Comparison of ENCODE assay signal across 15 cellular contexts in genomic region chr11:984576-984975, GRCh38. TPM values are rescaled to one million over a fixed set of nuclear protein-coding genes. Genes with fewer than 3 reads are reported as not detected.
A peak's percentile ranks its signal among the peaks of the same experiment; 100 is the strongest.
DNase-seq lines count a peak whose midpoint lies in the region; ATAC-seq and TF ChIP-seq lines count a peak whose summit lies in the region.
"Had no signal": no experiment of that assay in that cellular context is flagged by ENCODE, and none has a peak within 500 bp of the region (broad histone marks: within the 10 kb centered on the region; RNA-seq: fewer than 3 reads in every experiment).

No MANE protein-coding gene starts in this region.

- H2AFZ ChIP-seq in IMR-90 (replicated peaks; ENCODE audit: low read length, poor library complexity), result peak overlapping the region; percentile 32
- H2AFZ ChIP-seq in neuronal stem cell (ENCODE audit: low read length), result no peak overlapping the region

- H3K18ac ChIP-seq in IMR-90 (ENCODE audit: low read depth, low read length) (no peak overlapping the region), neuronal stem cell (ENCODE audit: low read length) (no peak overlapping the region)

- in situ Hi-C loops in IMR-90 (cut with MboI; ENCODE audit: low sequenced_read_pairs), result no loop called here

- H2BK20ac ChIP-seq in IMR-90 (ENCODE audit: low read depth, low read length), result no peak overlapping the region

- no peak for DNase-seq in activated naive CD4-positive, alpha-beta T cell treated with anti-CD3 and anti-CD28 coated beads, Interleukin-2, amount 10 ng/mL, durations not matched to agents 7 days and 5 days
- no peak for DNase-seq in activated naive CD4-positive, alpha-beta T cell treated with anti-CD3 and anti-CD28 coated beads for 36 hours
- DNase-seq in IMR-90 (no peak), endodermal cell (no peak), NCI-H2029 (lab: John Stamatoyannopoulos, UW) (no peak), neuronal stem cell (ENCODE audit: low spot score) (no peak), endothelial cell (ENCODE audit: low spot score) (no peak)
- DNase-seq: 8988T; AML-193; Caco-2; CD8-positive, alpha-beta memory T cell had no signal

- H3K9ac ChIP-seq in IMR-90 (ENCODE audit: low read depth, low read length), result no peak overlapping the region
- H3K9ac ChIP-seq in endodermal cell (ENCODE audit: extremely low read depth, low read length, poor library complexity, severe bottlenecking), result no peak overlapping the region
- no peak overlapping the region for H3K9ac ChIP-seq in neuronal stem cell (ENCODE audit: low read depth, low read length, poor library complexity)
- H3K9ac ChIP-seq: BLaER1 had no signal

- dilution Hi-C loops in IMR-90 (cut with HindIII; ENCODE audit: low sequenced_read_pairs, unreplicated experiment), result no loop called here

- no peaks in the 10 kb centered on the region for H3K4me1 Mint-ChIP-seq in activated naive CD4-positive, alpha-beta T cell treated with anti-CD3 and anti-CD28 coated beads, Interleukin-2, amount 10 ng/mL, durations not matched to agents 7 days and 5 days
- no peaks in the 10 kb centered on the region for H3K4me1 Mint-ChIP-seq in activated naive CD4-positive, alpha-beta T cell treated with anti-CD3 and anti-CD28 coated beads for 36 hours (ENCODE audit: low read depth)
- H3K4me1 Mint-ChIP-seq in endodermal cell (no peaks in the 10 kb centered on the region), endothelial cell (ENCODE audit: unreplicated experiment) (no peaks in the 10 kb centered on the region)

- WGBS in IMR-90 (ENCODE audit: extremely low coverage in 2 of 2, insufficient read length in 1 of 2), 2 experiments, result no CpG with 5 or more reads among the region's 13 CpGs
- WGBS in endodermal cell (ENCODE audit: insufficient coverage in 1 of 2, insufficient read length in 1 of 2), 2 experiments, result 90 to 96% methylated on average over 8 to 13 of the region's 13 CpGs
- no CpG with 5 or more reads among the region's 13 CpGs for whole genome bisulfite sequencing in neuronal stem cell (ENCODE audit: extremely low coverage in 2 of 2, insufficient read length in 2 of 2, insufficient replicate concordance in 1 of 2), 2 donors

- H2BK5ac ChIP-seq in IMR-90 (ENCODE audit: low read depth, low read length, poor library complexity, severe bottlenecking) (no peak overlapping the region), neuronal stem cell (ENCODE audit: low read length) (no peak overlapping the region)

- no peak for TF ChIP-seq CTCF in IMR-90 (conservative IDR thresholded peaks at IDR 0.05; ENCODE audit: low read depth, low read length)
- no peak for TF ChIP-seq CTCF in endodermal cell (conservative IDR thresholded peaks at IDR 0.05)
- no peak for TF ChIP-seq CTCF in endothelial cell (IDR thresholded peaks at IDR 0.05; ENCODE audit: unreplicated experiment)

- no peak overlapping the region for H2BK12ac ChIP-seq in neuronal stem cell (ENCODE audit: low read length)

- H3K14ac ChIP-seq in IMR-90 (replicated peaks; ENCODE audit: low read depth, low read length) (no peak overlapping the region), neuronal stem cell (ENCODE audit: low read length) (no peak overlapping the region)

- no peak overlapping the region for H3K56ac ChIP-seq in IMR-90 (ENCODE audit: extremely low read depth, insufficient read depth, low read length)

- peaks cover 17% of the 10 kb centered on the region for H4K20me1 ChIP-seq in IMR-90 (ENCODE audit: insufficient read depth, low read length)
- H4K20me1 ChIP-seq: BLaER1 had no signal

- H4K5ac ChIP-seq in IMR-90 (ENCODE audit: low read depth, low read length), result no peak overlapping the region

- CTCF ChIA-PET in activated naive CD4-positive, alpha-beta T cell treated with anti-CD3 and anti-CD28 coated beads, Interleukin-2, amount 10 ng/mL, durations not matched to agents 7 days and 5 days (lab: Charles Lee), result no interaction called here
- CTCF ChIA-PET in activated naive CD4-positive, alpha-beta T cell treated with anti-CD3 and anti-CD28 coated beads for 36 hours (lab: Charles Lee), result no interaction called here
- CTCF ChIA-PET in IMR-90 (lab: Yijun Ruan, JAX), result no interaction called here

- H3K27ac ChIP-seq in IMR-90 (ENCODE audit: insufficient read depth, low read length) (no peak overlapping the region), endodermal cell (ENCODE audit: low read depth, low read length) (peak overlapping the region; percentile 75), neuronal stem cell (replicated peaks; ENCODE audit: low read length) (no peak overlapping the region)
- H3K27ac ChIP-seq: BLaER1 had no signal

- H4K91ac ChIP-seq in IMR-90 (ENCODE audit: insufficient read depth, low read depth, low read length) (no peak overlapping the region), neuronal stem cell (ENCODE audit: low read depth, low read length, poor library complexity) (no peak overlapping the region)

- H3K4me3 Mint-ChIP-seq in activated naive CD4-positive, alpha-beta T cell treated with anti-CD3 and anti-CD28 coated beads, Interleukin-2, amount 10 ng/mL, durations not matched to agents 7 days and 5 days, result no peak overlapping the region
- no peak overlapping the region for H3K4me3 Mint-ChIP-seq in activated naive CD4-positive, alpha-beta T cell treated with anti-CD3 and anti-CD28 coated beads for 36 hours
- H3K4me3 Mint-ChIP-seq in endodermal cell (no peak overlapping the region), endothelial cell (ENCODE audit: unreplicated experiment) (no peak overlapping the region)
- H3K4me3 Mint-ChIP-seq: CD8-positive, alpha-beta memory T cell had no signal

- H2BK15ac ChIP-seq in IMR-90 (ENCODE audit: low read depth, low read length) (no peak overlapping the region), neuronal stem cell (ENCODE audit: low read length) (no peak overlapping the region)

- BruUV-seq in IMR-90 (replicated peaks; lab: Mats Ljungman, UMichigan), result no TSS peak

- H4K8ac ChIP-seq in IMR-90 (ENCODE audit: low read depth in 2 of 2, low read length in 2 of 2) (no peak overlapping the region), neuronal stem cell (ENCODE audit: low read depth, low read length) (no peak overlapping the region)

- POLR2A ChIA-PET in IMR-90 (lab: Charles Lee; ENCODE audit: unreplicated experiment), result no interaction called here

- TF ChIP-seq POLR2A in IMR-90 (IDR thresholded peaks at IDR 0.05; ENCODE audit: low read depth, low read length), result no peak

- H3K27me3 ChIP-seq in IMR-90 (ENCODE audit: control insufficient read depth, insufficient read depth, low read length) (no peaks in the 10 kb centered on the region), endodermal cell (ENCODE audit: control insufficient read depth, insufficient read depth, low read length, poor library complexity, severe bottlenecking) (no peaks in the 10 kb centered on the region), neuronal stem cell (ENCODE audit: control insufficient read depth in 3 of 3, insufficient read depth in 3 of 3, low read depth in 1 of 3, low read length in 3 of 3) (no peaks in the 10 kb centered on the region)
- H3K27me3 ChIP-seq: BLaER1 had no signal

- H3K9me3 ChIP-seq in IMR-90 (ENCODE audit: control insufficient read depth, insufficient read depth, low read length), result no peaks in the 10 kb centered on the region
- no peaks in the 10 kb centered on the region for H3K9me3 ChIP-seq in endodermal cell (ENCODE audit: control insufficient read depth, low read length)
- no peaks in the 10 kb centered on the region for H3K9me3 ChIP-seq in neuronal stem cell (replicated peaks in 1 of 2; ENCODE audit: control insufficient read depth in 2 of 2, insufficient read depth in 1 of 2, low read depth in 1 of 2, low read length in 2 of 2)
- H3K9me3 ChIP-seq: BLaER1, Caco-2 had no signal

- H3K4ac ChIP-seq in IMR-90 (ENCODE audit: low read depth, low read length), result no peak overlapping the region
- H3K4ac ChIP-seq in neuronal stem cell (ENCODE audit: low read length), result no peak overlapping the region

- intact Hi-C loops in activated naive CD4-positive, alpha-beta T cell treated with anti-CD3 and anti-CD28 coated beads for 36 hours (cut with micrococcal nuclease), result no loop called here
- intact Hi-C loops in IMR-90 (cut with micrococcal nuclease), result no loop called here

- H3K9me3 Mint-ChIP-seq in activated naive CD4-positive, alpha-beta T cell treated with anti-CD3 and anti-CD28 coated beads, Interleukin-2, amount 10 ng/mL, durations not matched to agents 7 days and 5 days, result no peaks in the 10 kb centered on the region
- no peaks in the 10 kb centered on the region for H3K9me3 Mint-ChIP-seq in activated naive CD4-positive, alpha-beta T cell treated with anti-CD3 and anti-CD28 coated beads for 36 hours
- H3K9me3 Mint-ChIP-seq in endodermal cell (no peaks in the 10 kb centered on the region), endothelial cell (ENCODE audit: unreplicated experiment) (no peaks in the 10 kb centered on the region)
- H3K9me3 Mint-ChIP-seq: CD8-positive, alpha-beta memory T cell had no signal

- no peak for ATAC-seq in IMR-90 (ENCODE audit: low read depth)
- ATAC-seq: GM12878, HCT116 had no signal

- H2AK5ac ChIP-seq in IMR-90 (ENCODE audit: low read depth, low read length) (no peak overlapping the region), neuronal stem cell (ENCODE audit: low read depth, low read length) (no peak overlapping the region)

- H3K79me1 ChIP-seq in IMR-90 (ENCODE audit: low read depth in 1 of 2, low read length in 2 of 2), result peaks cover 9 to 20% of the 10 kb centered on the region in 2 experiments; a peak in 3 of 4 replicates
- peaks cover 11% of the 10 kb centered on the region for H3K79me1 ChIP-seq in neuronal stem cell (ENCODE audit: low read depth, low read length)

- H2BK120ac ChIP-seq in IMR-90 (ENCODE audit: low read depth, low read length), result no peak overlapping the region
- no peak overlapping the region for H2BK120ac ChIP-seq in neuronal stem cell (ENCODE audit: low read depth, low read length)

- H3K36me3 ChIP-seq in IMR-90 (ENCODE audit: control insufficient read depth, insufficient read depth, low read length) (peaks cover 67% of the 10 kb centered on the region), endodermal cell (ENCODE audit: control insufficient read depth, insufficient read depth, low read length) (peaks cover 69% of the 10 kb centered on the region), neuronal stem cell (replicated peaks in 1 of 2; ENCODE audit: control insufficient read depth in 2 of 2, insufficient read depth in 2 of 2, low read length in 2 of 2) (peaks cover 59 to 83% of the 10 kb centered on the region in 2 donors)

- H2AK9ac ChIP-seq in IMR-90 (replicated peaks; ENCODE audit: low read depth, low read length, poor library complexity), result peak overlapping the region; percentile 33

- H3K27me3 Mint-ChIP-seq in activated naive CD4-positive, alpha-beta T cell treated with anti-CD3 and anti-CD28 coated beads, Interleukin-2, amount 10 ng/mL, durations not matched to agents 7 days and 5 days, result no peaks in the 10 kb centered on the region
- H3K27me3 Mint-ChIP-seq in activated naive CD4-positive, alpha-beta T cell treated with anti-CD3 and anti-CD28 coated beads for 36 hours (ENCODE audit: low read depth), result no peaks in the 10 kb centered on the region
- H3K27me3 Mint-ChIP-seq in endodermal cell (ENCODE audit: insufficient read depth), result no peaks in the 10 kb centered on the region
- H3K27me3 Mint-ChIP-seq in endothelial cell (ENCODE audit: unreplicated experiment), result peaks cover 24% of the 10 kb centered on the region
- H3K27me3 Mint-ChIP-seq: CD8-positive, alpha-beta memory T cell had no signal

- H3K4me2 ChIP-seq in IMR-90 (ENCODE audit: low read depth, low read length) (no peak overlapping the region), neuronal stem cell (ENCODE audit: insufficient read depth, low read length, poor library complexity, severe bottlenecking) (no peak overlapping the region)
- H3K4me2 ChIP-seq: BLaER1 had no signal

- H3K23ac ChIP-seq in IMR-90 (ENCODE audit: low read depth, low read length) (no peak overlapping the region), neuronal stem cell (ENCODE audit: low read depth, low read length, poor library complexity) (no peak overlapping the region)

- peaks cover 20% of the 10 kb centered on the region for H3K36me3 Mint-ChIP-seq in activated naive CD4-positive, alpha-beta T cell treated with anti-CD3 and anti-CD28 coated beads, Interleukin-2, amount 10 ng/mL, durations not matched to agents 7 days and 5 days
- H3K36me3 Mint-ChIP-seq in activated naive CD4-positive, alpha-beta T cell treated with anti-CD3 and anti-CD28 coated beads for 36 hours (ENCODE audit: low read depth), result peaks cover 7% of the 10 kb centered on the region
- H3K36me3 Mint-ChIP-seq in endodermal cell (ENCODE audit: low read depth) (peaks cover 60% of the 10 kb centered on the region), endothelial cell (ENCODE audit: low read depth, unreplicated experiment) (peaks cover 47% of the 10 kb centered on the region)

- H3K4me3 ChIP-seq in IMR-90 (ENCODE audit: insufficient read depth, low read depth, low read length), result no peak overlapping the region
- no peak overlapping the region for H3K4me3 ChIP-seq in endodermal cell (ENCODE audit: low read length)
- H3K4me3 ChIP-seq in neuronal stem cell (ENCODE audit: low read length in 2 of 2), result no peak overlapping the region
- H3K4me3 ChIP-seq: BLaER1, GM12878 had no signal

- H3K27ac Mint-ChIP-seq in activated naive CD4-positive, alpha-beta T cell treated with anti-CD3 and anti-CD28 coated beads, Interleukin-2, amount 10 ng/mL, durations not matched to agents 7 days and 5 days, result peak overlapping the region; percentile 70
- H3K27ac Mint-ChIP-seq in activated naive CD4-positive, alpha-beta T cell treated with anti-CD3 and anti-CD28 coated beads for 36 hours, result no peak overlapping the region
- no peak overlapping the region for H3K27ac Mint-ChIP-seq in endodermal cell
- H3K27ac Mint-ChIP-seq in endothelial cell (ENCODE audit: unreplicated experiment), result no peak overlapping the region

- TF ChIP-seq RAD21 in IMR-90 (IDR thresholded peaks at IDR 0.05; ENCODE audit: low read length), result no peak

- H3K9me1 ChIP-seq in IMR-90 (ENCODE audit: insufficient read depth, low read length), result no peaks in the 10 kb centered on the region

- H3K4me1 ChIP-seq in IMR-90 (ENCODE audit: control insufficient read depth, insufficient read depth, low read length), result no peaks in the 10 kb centered on the region
- no peaks in the 10 kb centered on the region for H3K4me1 ChIP-seq in endodermal cell (ENCODE audit: control insufficient read depth, insufficient read depth, low read length)
- H3K4me1 ChIP-seq in neuronal stem cell (ENCODE audit: control insufficient read depth in 2 of 2, insufficient read depth in 1 of 2, low read depth in 1 of 2, low read length in 2 of 2), result no peaks in the 10 kb centered on the region

RNA-seq across cellular contexts. Expression of gene MUC6, which starts 51.9 kb away (rescaled TPM):
- total RNA-seq in activated naive CD4-positive, alpha-beta T cell treated with anti-CD3 and anti-CD28 coated beads for 36 hours, result not detected
- total RNA-seq in IMR-90 (2012; rRNA removed), result not detected in 2 replicates
- not detected in 2 replicates for polyA plus RNA-seq in IMR-90 (2012; rRNA removed)
- polyA plus RNA-seq in IMR-90 (2012; cell fraction: cytosol; rRNA removed), result not detected in 2 replicates
- not detected in 2 replicates for polyA plus RNA-seq in IMR-90 (2012; cell fraction: nucleus; rRNA removed; ENCODE audit: low replicate concordance)
- total RNA-seq in endodermal cell, result under 1 TPM; 0.26 to 0.40 TPM
- polyA plus RNA-seq in endodermal cell (2013, experiment 1 of 2), result 0.04 TPM
- polyA plus RNA-seq in endodermal cell (2013, experiment 2 of 2), result not detected
- not detected for polyA plus RNA-seq in neuronal stem cell (2013, experiment 1 of 2)
- not detected for polyA plus RNA-seq in neuronal stem cell (2013, experiment 2 of 2)
- total RNA-seq in endothelial cell (ENCODE audit: unreplicated experiment), result not detected
- total RNA-seq: Caco-2; CD8-positive, alpha-beta memory T cell; Daoy had no signal
- polyA plus RNA-seq: CD8-positive, alpha-beta memory T cell had no signal

RNA-seq across cellular contexts. Expression of gene AP2A2, which starts 58.9 kb away (rescaled TPM):
- total RNA-seq in activated naive CD4-positive, alpha-beta T cell treated with anti-CD3 and anti-CD28 coated beads for 36 hours, result 10 to 100 TPM; 34.6 to 36.6 TPM
- total RNA-seq in IMR-90 (2012; rRNA removed), result 19.9 and 20.3 TPM in 2 replicates
- 49.0 and 53.6 TPM in 2 replicates for polyA plus RNA-seq in IMR-90 (2012; rRNA removed)
- 46.9 and 51.2 TPM in 2 replicates for polyA plus RNA-seq in IMR-90 (2012; cell fraction: cytosol; rRNA removed)
- 155 and 163 TPM in 2 replicates for polyA plus RNA-seq in IMR-90 (2012; cell fraction: nucleus; rRNA removed; ENCODE audit: low replicate concordance)
- 10 to 100 TPM; 79.4 to 97.7 TPM for total RNA-seq in endodermal cell
- 62.5 TPM for polyA plus RNA-seq in endodermal cell (2013, experiment 1 of 2)
- 49.7 TPM for polyA plus RNA-seq in endodermal cell (2013, experiment 2 of 2)
- polyA plus RNA-seq in neuronal stem cell (2013, experiment 1 of 2), result 49.2 TPM
- 52.4 TPM for polyA plus RNA-seq in neuronal stem cell (2013, experiment 2 of 2)
- total RNA-seq in endothelial cell (ENCODE audit: unreplicated experiment), result 287 TPM
